In the genomic region with DNA sequence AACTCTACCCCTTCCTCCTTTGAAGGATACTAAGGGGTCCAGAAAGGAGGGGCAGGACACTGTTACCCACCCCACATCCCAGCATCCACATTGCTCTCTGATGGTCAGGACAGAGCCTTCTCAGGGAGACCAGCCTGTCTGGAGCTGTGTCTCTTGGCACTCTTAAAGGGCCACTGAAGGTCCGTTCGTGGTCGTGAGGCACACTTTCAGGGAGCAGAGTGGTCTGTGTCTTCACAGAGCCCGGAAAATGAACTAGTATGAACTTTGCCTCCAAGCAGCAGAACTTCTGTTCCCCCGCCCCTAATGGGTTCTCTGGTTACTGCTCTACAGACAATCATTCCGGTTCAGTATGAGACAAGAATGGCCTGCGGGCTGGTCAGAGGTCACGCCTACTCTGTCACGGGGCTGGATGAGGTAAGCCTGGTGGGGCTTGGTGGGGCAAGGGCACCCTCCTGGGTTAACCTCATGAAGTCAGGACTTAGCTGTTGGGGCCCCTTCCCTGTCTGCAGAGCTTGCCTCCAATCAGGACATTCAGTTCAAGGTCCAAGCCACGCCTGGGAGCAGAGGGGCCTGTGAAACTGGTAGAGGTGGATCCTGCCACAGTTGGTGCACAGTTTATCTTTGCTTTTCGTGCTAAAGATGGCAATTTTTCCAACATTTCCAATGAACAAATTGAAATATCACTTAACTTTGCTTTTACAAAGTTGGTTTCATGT, we compare ENCODE assay signal across 1 cellular context.
TF ChIP-seq lines count a peak whose summit lies in the region.

No MANE protein-coding gene starts in this region.

TF ChIP-seq in HepG2, 621 proteins besides CTCF, POLR2A, EP300 and RAD21 (continued from another document and continues in another):
- TF ChIP-seq YEATS2 (CRISPR knock-in tag; IDR thresholded peaks at IDR 0.05; ENCODE audit: borderline replicate concordance) (no peak; the same call in 1 of the 2 replicates), RORA (CRISPR knock-in tag; IDR thresholded peaks at IDR 0.05) (no peak), GATAD1 (CRISPR knock-in tag; IDR thresholded peaks at IDR 0.05) (no peak), IRF2 (CRISPR knock-in tag; IDR thresholded peaks at IDR 0.05) (peak; percentile 84), ZNF574 (CRISPR knock-in tag; IDR thresholded peaks at IDR 0.05) (peak; percentile 82), NR2C2 (CRISPR knock-in tag; IDR thresholded peaks at IDR 0.05; ENCODE audit: borderline replicate concordance) (peak; percentile 93), ZNF788 (CRISPR knock-in tag; IDR thresholded peaks at IDR 0.05; ENCODE audit: borderline replicate concordance) (peak; percentile 82; the same call in 1 of the 2 replicates), TAF15 (IDR thresholded peaks at IDR 0.05; ENCODE audit: low read depth, low read length, poor library complexity, severe bottlenecking) (no peak), SIX1 (CRISPR knock-in tag; IDR thresholded peaks at IDR 0.05; ENCODE audit: borderline replicate concordance) (peak; percentile 89), ZNF256 (CRISPR knock-in tag; conservative IDR thresholded peaks at IDR 0.05) (0 out of 2 replicates have a peak, but pooled peaks have one; percentile 3), ZNF274 (CRISPR knock-in tag; IDR thresholded peaks at IDR 0.05) (peak; percentile 62; the same call in 1 of the 2 replicates), ZBTB3 (CRISPR knock-in tag; IDR thresholded peaks at IDR 0.05; ENCODE audit: borderline replicate concordance, low read depth) (peak; percentile 75; the same call in 1 of the 2 replicates), SNAPC2 (CRISPR knock-in tag; IDR thresholded peaks at IDR 0.05) (0 out of 2 replicates have a peak, but pooled peaks have one; percentile 73), TRIM22 (IDR thresholded peaks at IDR 0.05) (no peak), HNRNPLL (IDR thresholded peaks at IDR 0.05; ENCODE audit: low read depth, low read length, poor library complexity, severe bottlenecking) (no peak), ZNF432 (CRISPR knock-in tag; IDR thresholded peaks at IDR 0.05; ENCODE audit: borderline replicate concordance) (no peak), THAP9 (CRISPR knock-in tag; IDR thresholded peaks at IDR 0.05; ENCODE audit: borderline replicate concordance) (peak; percentile 77; the same call in 1 of the 2 replicates), RBFOX2 (IDR thresholded peaks at IDR 0.05; ENCODE audit: low read depth, low read length) (peak; percentile 60), ZBTB26 (CRISPR knock-in tag; IDR thresholded peaks at IDR 0.05; ENCODE audit: borderline replicate concordance) (0 out of 2 replicates have a peak, but pooled peaks have one; percentile 29), BHLHE40 (IDR thresholded peaks at IDR 0.05; ENCODE audit: low read length) (peak; percentile 59; the same call in 1 of the 2 replicates), GFI1 (CRISPR knock-in tag; IDR thresholded peaks at IDR 0.05; ENCODE audit: borderline replicate concordance) (peak; percentile 98), SNRNP70 (IDR thresholded peaks at IDR 0.05; ENCODE audit: low read depth, low read length) (no peak), ZNF891 (CRISPR knock-in tag; IDR thresholded peaks at IDR 0.05) (peak; percentile 74), HDAC1 (CRISPR knock-in tag; IDR thresholded peaks at IDR 0.05) (peak; percentile 78), ZNF451 (CRISPR knock-in tag; IDR thresholded peaks at IDR 0.05) (no peak), ZHX2 (IDR thresholded peaks at IDR 0.05; ENCODE audit: low read depth) (peak; percentile 73), ZHX2 (CRISPR knock-in tag; IDR thresholded peaks at IDR 0.05; ENCODE audit: borderline replicate concordance) (no peak), PAF1 (CRISPR knock-in tag; IDR thresholded peaks at IDR 0.05) (no peak), ZNF766 (CRISPR knock-in tag; IDR thresholded peaks at IDR 0.05; ENCODE audit: borderline replicate concordance) (no peak), ZNF589 (CRISPR knock-in tag; conservative IDR thresholded peaks at IDR 0.05) (no peak), NKX3-1 (CRISPR knock-in tag; IDR thresholded peaks at IDR 0.05) (no peak; the same call in 1 of the 2 replicates), ZNF816 (CRISPR knock-in tag; IDR thresholded peaks at IDR 0.05; ENCODE audit: borderline replicate concordance) (peak; percentile 74; the same call in 1 of the 2 replicates), ZKSCAN8 (CRISPR knock-in tag; IDR thresholded peaks at IDR 0.05; ENCODE audit: borderline replicate concordance) (0 out of 2 replicates have a peak, but pooled peaks have one; percentile 45), NCOA1 (CRISPR knock-in tag; IDR thresholded peaks at IDR 0.05) (no peak), ZNF232 (CRISPR knock-in tag; IDR thresholded peaks at IDR 0.05; ENCODE audit: borderline replicate concordance) (no peak), ZFYVE20 (CRISPR knock-in tag; IDR thresholded peaks at IDR 0.05; ENCODE audit: borderline replicate concordance, low read depth) (no peak), ZNF724P (CRISPR knock-in tag; IDR thresholded peaks at IDR 0.05; ENCODE audit: borderline replicate concordance) (no peak), CBX2 (IDR thresholded peaks at IDR 0.05; ENCODE audit: low read depth, low read length) (no peak), CBX2 (CRISPR knock-in tag; IDR thresholded peaks at IDR 0.05; ENCODE audit: low read depth) (no peak)
- TF ChIP-seq, protein P1, sequence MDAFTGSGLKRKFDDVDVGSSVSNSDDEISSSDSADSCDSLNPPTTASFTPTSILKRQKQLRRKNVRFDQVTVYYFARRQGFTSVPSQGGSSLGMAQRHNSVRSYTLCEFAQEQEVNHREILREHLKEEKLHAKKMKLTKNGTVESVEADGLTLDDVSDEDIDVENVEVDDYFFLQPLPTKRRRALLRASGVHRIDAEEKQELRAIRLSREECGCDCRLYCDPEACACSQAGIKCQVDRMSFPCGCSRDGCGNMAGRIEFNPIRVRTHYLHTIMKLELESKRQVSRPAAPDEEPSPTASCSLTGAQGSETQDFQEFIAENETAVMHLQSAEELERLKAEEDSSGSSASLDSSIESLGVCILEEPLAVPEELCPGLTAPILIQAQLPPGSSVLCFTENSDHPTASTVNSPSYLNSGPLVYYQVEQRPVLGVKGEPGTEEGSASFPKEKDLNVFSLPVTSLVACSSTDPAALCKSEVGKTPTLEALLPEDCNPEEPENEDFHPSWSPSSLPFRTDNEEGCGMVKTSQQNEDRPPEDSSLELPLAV (CRISPR knock-in tag; conservative IDR thresholded peaks at IDR 0.05; ENCODE audit: low read depth) = no peak
- TF ChIP-seq, protein P2, sequence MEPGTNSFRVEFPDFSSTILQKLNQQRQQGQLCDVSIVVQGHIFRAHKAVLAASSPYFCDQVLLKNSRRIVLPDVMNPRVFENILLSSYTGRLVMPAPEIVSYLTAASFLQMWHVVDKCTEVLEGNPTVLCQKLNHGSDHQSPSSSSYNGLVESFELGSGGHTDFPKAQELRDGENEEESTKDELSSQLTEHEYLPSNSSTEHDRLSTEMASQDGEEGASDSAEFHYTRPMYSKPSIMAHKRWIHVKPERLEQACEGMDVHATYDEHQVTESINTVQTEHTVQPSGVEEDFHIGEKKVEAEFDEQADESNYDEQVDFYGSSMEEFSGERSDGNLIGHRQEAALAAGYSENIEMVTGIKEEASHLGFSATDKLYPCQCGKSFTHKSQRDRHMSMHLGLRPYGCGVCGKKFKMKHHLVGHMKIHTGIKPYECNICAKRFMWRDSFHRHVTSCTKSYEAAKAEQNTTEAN (CRISPR knock-in tag; conservative IDR thresholded peaks at IDR 0.05) = no peak; the same call in 1 of the 2 replicates
